Comparison of ENCODE assay signal across 23 cellular contexts in the genomic region with DNA sequence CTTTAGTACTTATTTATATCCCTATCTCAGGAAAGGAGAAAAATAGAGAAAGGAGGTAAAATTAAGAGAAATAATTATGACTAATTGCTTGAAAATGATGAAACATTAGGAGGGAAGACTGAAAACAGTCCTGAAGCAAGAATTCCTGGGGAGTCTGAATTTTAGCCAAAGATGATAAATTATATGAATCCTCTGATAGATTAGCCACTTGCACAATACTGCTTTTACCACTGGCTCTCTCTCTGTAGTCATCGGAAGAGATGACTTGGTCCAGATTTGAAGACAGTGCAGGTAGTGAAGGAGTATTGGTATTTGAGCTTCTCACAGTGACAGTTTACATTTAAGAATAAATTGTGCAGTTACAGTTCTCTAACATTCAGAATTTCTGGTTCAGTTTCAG.
DNase-seq lines count a peak whose midpoint lies in the region; ATAC-seq and TF ChIP-seq lines count a peak whose summit lies in the region.
"Had no signal": no experiment of that assay in that cellular context is flagged by ENCODE, and none has a peak within 500 bp of the region (broad histone marks: within the 10 kb centered on the region; RNA-seq: fewer than 3 reads in every experiment).

No MANE protein-coding gene starts in this region.

- DNase-seq in EH (ENCODE audit: low read depth) (peak; percentile 89), IMR-90 (peak; percentile 71), choroid plexus epithelial cell (ENCODE audit: low read depth) (peak; percentile 75), skeletal muscle cell (ENCODE audit: low read depth) (peak; percentile 69), NCI-H748 (lab: John Stamatoyannopoulos, UW; ENCODE audit: unreplicated experiment) (no peak), NCI-H2171 (lab: John Stamatoyannopoulos, UW) (no peak)
- DNase-seq: activated CD8-positive, alpha-beta memory T cell treated with anti-CD3 and anti-CD28 coated beads for 24 hours; activated naive CD4-positive, alpha-beta T cell treated with Interleukin-2 at 50 U/mL for 16 hours; activated T-cell treated with anti-CD3 and anti-CD28 coated beads, Interleukin-2, amount 50 U/mL, for 4 hours; Calu3; central memory CD4-positive, alpha-beta T cell; head of caudate nucleus; left ventricle myocardium inferior; NCI-H1048; NCI-H2029; NCI-H446 treated with DMSO at 0.1 percent for 48 hours; stimulated activated CD4-positive, alpha-beta T cell treated with anti-CD3 and anti-CD28 coated beads, Interleukin-1b, Interleukin-23, amount 100 ng/mL, for 48 hours; stimulated activated naive B cell treated with anti-CD40 and anti-IgM and Interleukin-4, amounts not matched to agents 10 μg/mL and 1 μg/mL and 100 μg/mL, for 72 hours had no signal

- H3K9me1 ChIP-seq in IMR-90 (ENCODE audit: insufficient read depth, low read length): peaks cover 7% of the 10 kb centered on the region; the same call in 1 of the 2 replicates

- no peaks in the 10 kb centered on the region for H4K20me1 ChIP-seq in IMR-90 (ENCODE audit: insufficient read depth, low read length)
- H4K20me1 ChIP-seq: BLaER1 had no signal

- H3K4me1 ChIP-seq in IMR-90 (ENCODE audit: control insufficient read depth, insufficient read depth, low read length): peaks cover 8% of the 10 kb centered on the region; the same call in 1 of the 2 replicates
- H3K4me1 ChIP-seq: BLaER1, left ventricle myocardium inferior, tibial nerve had no signal

- H2BK20ac ChIP-seq in IMR-90 (ENCODE audit: low read depth, low read length): no peak overlapping the region

- H3K56ac ChIP-seq in IMR-90 (ENCODE audit: extremely low read depth, insufficient read depth, low read length): no peak overlapping the region

- no TSS peak for BruUV-seq in IMR-90 (replicated peaks; lab: Mats Ljungman, UMichigan)

- H4K91ac ChIP-seq in IMR-90 (ENCODE audit: insufficient read depth, low read depth, low read length): no peak overlapping the region

- no peak overlapping the region for H2AFZ ChIP-seq in IMR-90 (replicated peaks; ENCODE audit: low read length, poor library complexity)
- H2AFZ ChIP-seq: GM23338 had no signal

- H3K9me3 ChIP-seq in IMR-90 (ENCODE audit: control insufficient read depth, insufficient read depth, low read length): no peaks in the 10 kb centered on the region
- H3K9me3 ChIP-seq: BLaER1, tibial nerve had no signal

- H4K5ac ChIP-seq in IMR-90 (ENCODE audit: low read depth, low read length): no peak overlapping the region

- H2BK15ac ChIP-seq in IMR-90 (ENCODE audit: low read depth, low read length): no peak overlapping the region

- H2AK9ac ChIP-seq in IMR-90 (replicated peaks; ENCODE audit: low read depth, low read length, poor library complexity): no peak overlapping the region

- POLR2A ChIA-PET in IMR-90 (lab: Charles Lee; ENCODE audit: unreplicated experiment): no interaction called here

- no peak overlapping the region for H3K23ac ChIP-seq in IMR-90 (ENCODE audit: low read depth, low read length)

- ATAC-seq in IMR-90 (ENCODE audit: low read depth) (peak; percentile 18), GM19455 (IDR thresholded peaks at IDR 0.05; ENCODE audit: unreplicated experiment) (no peak)
- ATAC-seq: activated T-cell treated with anti-CD3 and anti-CD28 coated beads, Interleukin-2, amount 50 U/mL, for 4 hours; GM23338; stimulated activated naive B cell treated with anti-CD40 and anti-IgM and Interleukin-4, amounts not matched to agents 10 μg/mL and 1 μg/mL and 100 μg/mL, for 72 hours had no signal

- no peak overlapping the region for H2AK5ac ChIP-seq in IMR-90 (ENCODE audit: low read depth, low read length)

- TF ChIP-seq POLR2A in IMR-90 (IDR thresholded peaks at IDR 0.05; ENCODE audit: low read depth, low read length): no peak

- no peaks in the 10 kb centered on the region for H3K79me1 ChIP-seq in IMR-90 (ENCODE audit: low read depth in 1 of 2, low read length in 2 of 2)

- no peak overlapping the region for H3K4ac ChIP-seq in IMR-90 (ENCODE audit: low read depth, low read length)

- H3K18ac ChIP-seq in IMR-90 (ENCODE audit: low read depth, low read length): no peak overlapping the region

- H3K36me3 ChIP-seq in IMR-90 (ENCODE audit: control insufficient read depth, insufficient read depth, low read length): no peaks in the 10 kb centered on the region
- H3K36me3 ChIP-seq: BLaER1, left ventricle myocardium inferior, tibial nerve had no signal

- intact Hi-C loops in IMR-90 (cut with micrococcal nuclease): no loop called here

- no peaks in the 10 kb centered on the region for H3K27me3 ChIP-seq in IMR-90 (ENCODE audit: control insufficient read depth, insufficient read depth, low read length)
- H3K27me3 ChIP-seq: BLaER1, tibial nerve had no signal

- no CpG with 5 or more reads among the region's 1 CpG for WGBS in IMR-90 (ENCODE audit: extremely low coverage in 2 of 2, insufficient read length in 1 of 2), 2 experiments

- no peak overlapping the region for H4K8ac ChIP-seq in IMR-90 (ENCODE audit: low read depth in 2 of 2, low read length in 2 of 2)

- CTCF ChIA-PET in IMR-90 (lab: Yijun Ruan, JAX): no interaction called here

- H3K4me2 ChIP-seq in IMR-90 (ENCODE audit: low read depth, low read length): no peak overlapping the region
- H3K4me2 ChIP-seq: BLaER1, GM23338, KMS-11 had no signal

- H3K9ac ChIP-seq in IMR-90 (ENCODE audit: low read depth, low read length): no peak overlapping the region
- H3K9ac ChIP-seq: BLaER1, KMS-11 had no signal

- TF ChIP-seq CTCF in IMR-90 (conservative IDR thresholded peaks at IDR 0.05; ENCODE audit: low read depth, low read length) (no peak), choroid plexus epithelial cell (conservative IDR thresholded peaks at IDR 0.05; ENCODE audit: low read depth, low read length) (no peak)

- dilution Hi-C loops in IMR-90 (cut with HindIII; ENCODE audit: low sequenced_read_pairs, unreplicated experiment): no loop called here

- H2BK5ac ChIP-seq in IMR-90 (ENCODE audit: low read depth, low read length, poor library complexity, severe bottlenecking): no peak overlapping the region

- H2BK120ac ChIP-seq in IMR-90 (ENCODE audit: low read depth, low read length): peak overlapping the region; percentile 9; the same call in 1 of the 2 replicates

- no peak overlapping the region for H3K4me3 ChIP-seq in IMR-90 (ENCODE audit: insufficient read depth, low read depth, low read length)
- no peak overlapping the region for H3K4me3 ChIP-seq in choroid plexus epithelial cell (ENCODE audit: low read depth, low read length)
- H3K4me3 ChIP-seq in skeletal muscle cell (ENCODE audit: low read depth, low read length): no peak overlapping the region
- H3K4me3 ChIP-seq: BLaER1, GM23338, left ventricle myocardium inferior, tibial nerve had no signal

- in situ Hi-C loops in IMR-90 (cut with MboI; ENCODE audit: low sequenced_read_pairs): no loop called here

- no peak overlapping the region for H3K14ac ChIP-seq in IMR-90 (replicated peaks; ENCODE audit: low read depth, low read length)

- no peak for TF ChIP-seq RAD21 in IMR-90 (IDR thresholded peaks at IDR 0.05; ENCODE audit: low read length)

- no peak overlapping the region for H3K27ac ChIP-seq in IMR-90 (ENCODE audit: insufficient read depth, low read length)
- H3K27ac ChIP-seq: BLaER1, KMS-11, left ventricle myocardium inferior, tibial nerve had no signal

TF ChIP-seq in IMR-90, 13 proteins besides CTCF, POLR2A, EP300 and RAD21:
- TF ChIP-seq, protein P1, sequence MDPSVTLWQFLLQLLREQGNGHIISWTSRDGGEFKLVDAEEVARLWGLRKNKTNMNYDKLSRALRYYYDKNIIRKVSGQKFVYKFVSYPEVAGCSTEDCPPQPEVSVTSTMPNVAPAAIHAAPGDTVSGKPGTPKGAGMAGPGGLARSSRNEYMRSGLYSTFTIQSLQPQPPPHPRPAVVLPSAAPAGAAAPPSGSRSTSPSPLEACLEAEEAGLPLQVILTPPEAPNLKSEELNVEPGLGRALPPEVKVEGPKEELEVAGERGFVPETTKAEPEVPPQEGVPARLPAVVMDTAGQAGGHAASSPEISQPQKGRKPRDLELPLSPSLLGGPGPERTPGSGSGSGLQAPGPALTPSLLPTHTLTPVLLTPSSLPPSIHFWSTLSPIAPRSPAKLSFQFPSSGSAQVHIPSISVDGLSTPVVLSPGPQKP (IDR thresholded peaks at IDR 0.05; ENCODE audit: borderline replicate concordance, low read depth, low read length): no peak
- TF ChIP-seq RCOR1 (IDR thresholded peaks at IDR 0.05; ENCODE audit: insufficient replicate concordance, low read length) (no peak), RFX5 (IDR thresholded peaks at IDR 0.05; ENCODE audit: low read depth, low read length) (no peak), CEBPB (IDR thresholded peaks at IDR 0.05; ENCODE audit: low read depth, low read length) (peak; percentile 93)

Comparison
In these comparisons a context has a peak if more than half of its experiments do, and no peak if none do; other contexts are left out.
1. DNase-seq: peak in EH (single experiment), IMR-90 (single experiment), choroid plexus epithelial cell (single experiment) and skeletal muscle cell (single experiment); none in NCI-H748 (single experiment) and NCI-H2171 (single experiment).